In genomic region chr13:92197669-92198068, GRCh38 we compare ENCODE assay signal across 14 cellular contexts.
DNase-seq lines count a peak whose midpoint lies in the region; ATAC-seq and TF ChIP-seq lines count a peak whose summit lies in the region.
"Had no signal": no experiment of that assay in that cellular context is flagged by ENCODE, and none has a peak within 500 bp of the region (broad histone marks: within the 10 kb centered on the region; RNA-seq: fewer than 3 reads in every experiment).

No MANE protein-coding gene starts in this region.

- no peak overlapping the region for H3K4me3 Mint-ChIP-seq in T-cell
- H3K4me3 Mint-ChIP-seq in activated T-cell treated with anti-CD3 and anti-CD28 coated beads, Interleukin-2, amount 50 U/mL, for 24 hours: no peak overlapping the region

- no peak overlapping the region for H3K4me3 ChIP-seq in fibroblast of pulmonary artery (replicated peaks; ENCODE audit: low read depth, low read length)
- H3K4me3 ChIP-seq: HAP-1 had no signal

- CTCF ChIA-PET in T-cell (lab: Charles Lee): no interaction called here

- DNase-seq in NCI-H2171 (lab: John Stamatoyannopoulos, UW) (peak; percentile 26), fibroblast of pulmonary artery (ENCODE audit: low read depth) (peak; percentile 23), T-helper 2 cell (no peak), activated T-cell treated with anti-CD3 and anti-CD28 coated beads for 4 hours (no peak), T-cell (no peak)
- no peak for DNase-seq in activated T-cell treated with anti-CD3 and anti-CD28 coated beads, Interleukin-2, amount 50 U/mL, for 24 hours
- DNase-seq: AML-193, DND-41, KBM-7, NCI-H1105, NCI-H2081, PC-3 had no signal

- no peaks in the 10 kb centered on the region for H3K4me1 Mint-ChIP-seq in T-cell
- no peaks in the 10 kb centered on the region for H3K4me1 Mint-ChIP-seq in activated T-cell treated with anti-CD3 and anti-CD28 coated beads, Interleukin-2, amount 50 U/mL, for 24 hours (ENCODE audit: low read depth)

- no peaks in the 10 kb centered on the region for H3K9me3 Mint-ChIP-seq in T-cell
- no peaks in the 10 kb centered on the region for H3K9me3 Mint-ChIP-seq in activated T-cell treated with anti-CD3 and anti-CD28 coated beads, Interleukin-2, amount 50 U/mL, for 24 hours

- H3K27me3 Mint-ChIP-seq in T-cell: no peaks in the 10 kb centered on the region
- H3K27me3 Mint-ChIP-seq in activated T-cell treated with anti-CD3 and anti-CD28 coated beads, Interleukin-2, amount 50 U/mL, for 24 hours: no peaks in the 10 kb centered on the region

- ATAC-seq in SK-N-SH treated with all-trans-retinoic acid at 6 μM for 48 hours (peak; percentile 95), T-cell (replicated peaks in 1 of 4) (no peak)
- ATAC-seq: PC-3 had no signal

- TF ChIP-seq CTCF in fibroblast of pulmonary artery (IDR thresholded peaks at IDR 0.05; ENCODE audit: low read length, missing control alignments): no peak

- no peaks in the 10 kb centered on the region for H3K36me3 Mint-ChIP-seq in T-cell
- no peaks in the 10 kb centered on the region for H3K36me3 Mint-ChIP-seq in activated T-cell treated with anti-CD3 and anti-CD28 coated beads, Interleukin-2, amount 50 U/mL, for 24 hours (ENCODE audit: low read depth)

- POLR2A ChIA-PET in T-cell (lab: Charles Lee): no interaction called here

- no peak overlapping the region for H3K27ac Mint-ChIP-seq in T-cell
- H3K27ac Mint-ChIP-seq in activated T-cell treated with anti-CD3 and anti-CD28 coated beads, Interleukin-2, amount 50 U/mL, for 24 hours: no peak overlapping the region

TF ChIP-seq in SK-N-SH treated with all-trans-retinoic acid at 6 μM for 48 hours, 23 proteins besides CTCF, POLR2A, EP300 and RAD21:
- TF ChIP-seq POU6F1 (CRISPR knock-in tag; IDR thresholded peaks at IDR 0.05; ENCODE audit: borderline replicate concordance, low read depth) (no peak), ZFP30 (CRISPR knock-in tag; IDR thresholded peaks at IDR 0.05) (no peak), RARB (CRISPR knock-in tag; IDR thresholded peaks at IDR 0.05) (no peak), ARNTL (CRISPR knock-in tag; IDR thresholded peaks at IDR 0.05; ENCODE audit: borderline replicate concordance, low read depth) (no peak), ZNF8 (CRISPR knock-in tag; IDR thresholded peaks at IDR 0.05) (no peak), SNAI2 (CRISPR knock-in tag; IDR thresholded peaks at IDR 0.05) (no peak)

Comparison
In these comparisons a context has a peak if more than half of its experiments do, and no peak if none do; other contexts are left out.
1. DNase-seq: peak in NCI-H2171 (single experiment) and fibroblast of pulmonary artery (single experiment); none in T-helper 2 cell (0 of 5), activated T-cell treated with anti-CD3 and anti-CD28 coated beads for 4 hours (single experiment), T-cell (0 of 34) and activated T-cell treated with anti-CD3 and anti-CD28 coated beads, Interleukin-2, amount 50 U/mL, for 24 hours (single experiment).